In the genomic region with DNA sequence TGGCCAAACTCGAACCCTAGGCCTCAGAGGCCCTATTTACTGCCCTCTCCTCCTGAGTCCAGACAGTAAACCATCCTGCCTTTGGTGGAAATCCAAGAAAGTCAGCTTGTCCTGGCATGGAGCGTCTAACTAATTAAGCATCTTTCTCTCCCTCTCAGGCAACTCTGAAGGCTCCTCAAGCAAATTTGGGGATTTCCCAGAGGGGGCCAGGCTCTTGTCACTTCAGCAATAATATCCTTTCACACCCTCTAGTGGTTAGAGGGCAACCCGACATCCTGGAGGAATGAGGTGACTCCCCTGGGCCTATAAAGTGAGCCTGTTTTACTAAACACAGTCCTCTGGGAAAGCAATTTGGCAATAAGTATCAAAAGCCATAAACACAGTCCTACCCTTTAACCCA, we compare ENCODE assay signal across 8 cellular contexts.
A peak's percentile ranks its signal among the peaks of the same experiment; 100 is the strongest.
DNase-seq lines count a peak whose midpoint lies in the region; ATAC-seq and TF ChIP-seq lines count a peak whose summit lies in the region.

No MANE protein-coding gene starts in this region.

- no peaks in the 10 kb centered on the region for H3K36me3 Mint-ChIP-seq in CD8-positive, alpha-beta T cell
- H3K36me3 Mint-ChIP-seq in stimulated activated naive B cell treated with anti-CD40 and anti-IgM and Interleukin-4, amounts not matched to agents 10 μg/mL and 1 μg/mL and 100 μg/mL, for 72 hours = peaks cover 0 to 2% of the 10 kb centered on the region in 2 donors

- CTCF ChIA-PET in CD8-positive, alpha-beta T cell (lab: Charles Lee) = interaction anchor here (0.7 to 4.9 kb wide), 19 partner anchors 9 to 237 kb away, joined by 3 to 63 read pairs (median 3); a partner anchor contains a TSS
- CTCF ChIA-PET in RWPE1 (lab: Yijun Ruan, JAX) = no interaction called here

- intact Hi-C loops in CD8-positive, alpha-beta T cell (cut with DNase I, micrococcal nuclease) = loop anchor here (1.0 kb wide), 4 partner anchors 25 to 125 kb away; no protein-coding TSS in a partner anchor

- H3K4me3 Mint-ChIP-seq in CD8-positive, alpha-beta T cell = no peak overlapping the region
- no peak overlapping the region for H3K4me3 Mint-ChIP-seq in stimulated activated naive B cell treated with anti-CD40 and anti-IgM and Interleukin-4, amounts not matched to agents 10 μg/mL and 1 μg/mL and 100 μg/mL, for 72 hours

- H3K27ac ChIP-seq in CD8-positive, alpha-beta T cell (ENCODE audit: low read depth, low read length) = no peak overlapping the region
- H3K27ac ChIP-seq in RWPE1 = no peak overlapping the region

- H3K9me3 ChIP-seq in CD8-positive, alpha-beta T cell (ENCODE audit: low read length) = no peaks in the 10 kb centered on the region

- H3K4me1 ChIP-seq in CD8-positive, alpha-beta T cell (ENCODE audit: insufficient read depth, low read length) = peaks cover 4% of the 10 kb centered on the region

- H3K27me3 ChIP-seq in CD8-positive, alpha-beta T cell (ENCODE audit: insufficient read depth, low read length) = no peaks in the 10 kb centered on the region

- H3K4me1 Mint-ChIP-seq in CD8-positive, alpha-beta T cell (ENCODE audit: low read depth) = peaks cover 6% of the 10 kb centered on the region
- H3K4me1 Mint-ChIP-seq in stimulated activated naive B cell treated with anti-CD40 and anti-IgM and Interleukin-4, amounts not matched to agents 10 μg/mL and 1 μg/mL and 100 μg/mL, for 72 hours = peaks cover 2 to 5% of the 10 kb centered on the region in 2 donors

- peaks cover 11% of the 10 kb centered on the region for H3K27me3 Mint-ChIP-seq in CD8-positive, alpha-beta T cell (ENCODE audit: low read depth)
- H3K27me3 Mint-ChIP-seq in stimulated activated naive B cell treated with anti-CD40 and anti-IgM and Interleukin-4, amounts not matched to agents 10 μg/mL and 1 μg/mL and 100 μg/mL, for 72 hours = peaks cover 0 to 6% of the 10 kb centered on the region in 2 donors

- POLR2A ChIA-PET in CD8-positive, alpha-beta T cell (lab: Charles Lee) = interaction anchor here (1.5 kb wide), 1 partner anchor 61 kb away, joined by 7 read pairs; a partner anchor contains a TSS
- POLR2A ChIA-PET in RWPE1 (lab: Yijun Ruan, JAX; ENCODE audit: low non-redundant PET) = no interaction called here

- no peak overlapping the region for H3K4me3 ChIP-seq in CD8-positive, alpha-beta T cell (ENCODE audit: low read depth, low read length)

- ATAC-seq in CD8-positive, alpha-beta T cell = peak; percentile 99
- ATAC-seq in GM19351 (IDR thresholded peaks at IDR 0.05; ENCODE audit: unreplicated experiment) = peak; percentile 100
- ATAC-seq in HG03354 (IDR thresholded peaks at IDR 0.05; ENCODE audit: poor library complexity, severe bottlenecking, unreplicated experiment) = peak; percentile 100
- peak; percentile 26 for ATAC-seq in left lobe of liver
- ATAC-seq in stimulated activated naive B cell treated with anti-CD40 and anti-IgM and Interleukin-4, amounts not matched to agents 10 μg/mL and 1 μg/mL and 100 μg/mL, for 72 hours (replicated peaks) = peak; percentile 98 to 100

- DNase-seq in CD8-positive, alpha-beta T cell = peak; percentile 17 to 75 (median 49)
- DNase-seq in RWPE1 (ENCODE audit: low spot score) = peak; percentile 54
- DNase-seq in activated gamma-delta T cell treated with anti-CD3 and anti-CD28 coated beads, Interleukin-2, amount 50 U/mL, for 16 hours (ENCODE audit: low read depth) = peak; percentile 17
- DNase-seq in left lobe of liver (ENCODE audit: low spot score) = no peak
- DNase-seq in stimulated activated naive B cell treated with anti-CD40 and anti-IgM and Interleukin-4, amounts not matched to agents 10 μg/mL and 1 μg/mL and 100 μg/mL, for 72 hours = peak; percentile 62
- DNase-seq in OCI-M2 (lab: John Stamatoyannopoulos, UW; ENCODE audit: unreplicated experiment) = no peak

- no peaks in the 10 kb centered on the region for H3K9me3 Mint-ChIP-seq in CD8-positive, alpha-beta T cell
- H3K9me3 Mint-ChIP-seq in stimulated activated naive B cell treated with anti-CD40 and anti-IgM and Interleukin-4, amounts not matched to agents 10 μg/mL and 1 μg/mL and 100 μg/mL, for 72 hours = peaks cover 2 to 4% of the 10 kb centered on the region in 2 donors

- TF ChIP-seq CTCF in CD8-positive, alpha-beta T cell (IDR thresholded peaks at IDR 0.05) = peak; percentile 56
- peak; percentile 57 for TF ChIP-seq CTCF in RWPE1 (conservative IDR thresholded peaks at IDR 0.05; ENCODE audit: low read depth)

- peak overlapping the region; percentile 69 for H3K27ac Mint-ChIP-seq in CD8-positive, alpha-beta T cell
- no peak overlapping the region for H3K27ac Mint-ChIP-seq in stimulated activated naive B cell treated with anti-CD40 and anti-IgM and Interleukin-4, amounts not matched to agents 10 μg/mL and 1 μg/mL and 100 μg/mL, for 72 hours

- H3K36me3 ChIP-seq in CD8-positive, alpha-beta T cell (ENCODE audit: insufficient read depth, low read length) = no peaks in the 10 kb centered on the region

Comparison
In these comparisons a context has a peak if more than half of its experiments do, and no peak if none do; other contexts are left out.
1. ATAC-seq: peak in every context shown above with its lines; median percentile 100 in GM19351; 100 in HG03354; 99 in CD8-positive, alpha-beta T cell; 99 in stimulated activated naive B cell treated with anti-CD40 and anti-IgM and Interleukin-4, amounts not matched to agents 10 μg/mL and 1 μg/mL and 100 μg/mL, for 72 hours; 26 in left lobe of liver.
2. DNase-seq: peak in CD8-positive, alpha-beta T cell (7 of 7), RWPE1 (single experiment), activated gamma-delta T cell treated with anti-CD3 and anti-CD28 coated beads, Interleukin-2, amount 50 U/mL, for 16 hours (single experiment) and stimulated activated naive B cell treated with anti-CD40 and anti-IgM and Interleukin-4, amounts not matched to agents 10 μg/mL and 1 μg/mL and 100 μg/mL, for 72 hours (single experiment); none in left lobe of liver (single experiment) and OCI-M2 (single experiment).